Comparison of ENCODE assay signal across 1 cellular context in the genomic region with DNA sequence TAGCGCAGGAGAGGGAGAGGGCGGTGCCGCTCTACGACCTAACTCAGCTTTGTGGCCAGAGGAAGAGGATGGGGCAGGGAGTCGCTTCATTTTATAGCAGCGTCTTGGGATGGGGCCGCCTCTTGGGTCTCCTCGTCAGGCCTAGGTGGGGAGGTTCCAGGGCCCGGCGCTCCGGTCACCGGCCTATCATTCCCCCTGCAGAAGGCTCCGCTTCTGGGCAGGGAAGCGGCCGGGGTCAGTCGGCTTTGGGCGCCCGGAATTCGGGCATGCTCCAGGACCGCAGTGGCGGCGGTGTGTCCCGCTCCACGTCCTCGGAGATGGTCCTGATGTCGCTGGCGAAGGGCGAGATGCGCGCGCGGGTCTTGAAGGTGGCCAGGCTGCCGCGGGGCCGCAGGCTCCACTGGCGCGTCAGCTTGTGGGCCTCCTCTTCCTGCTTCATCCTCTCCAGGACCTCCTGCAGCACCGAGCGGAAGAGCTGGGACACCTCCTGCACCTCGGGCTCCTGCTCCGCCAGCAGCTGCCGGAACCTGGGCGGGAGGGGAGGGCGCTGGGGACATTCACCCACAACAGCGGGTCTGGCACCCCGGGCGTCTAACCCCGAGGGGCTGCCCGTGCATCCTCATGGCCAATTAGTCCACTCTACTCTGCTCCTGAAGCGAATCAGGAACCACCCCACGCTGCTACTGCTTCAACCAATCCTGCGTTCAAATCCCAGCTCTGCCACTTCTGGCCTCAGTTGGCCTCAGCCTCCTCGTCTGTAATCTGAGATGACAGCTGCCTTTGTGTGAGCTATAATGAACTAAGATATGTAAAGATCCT.
TF ChIP-seq lines count a peak whose summit lies in the region.

No MANE protein-coding gene starts in this region.

TF ChIP-seq in WTC11, 78 proteins besides CTCF, POLR2A, EP300 and RAD21:
- TF ChIP-seq RELA (CRISPR knock-in tag; IDR thresholded peaks at IDR 0.05; ENCODE audit: borderline replicate concordance) (no peak), PRRX2 (CRISPR knock-in tag; IDR thresholded peaks at IDR 0.05) (no peak), MXD4 (CRISPR knock-in tag; IDR thresholded peaks at IDR 0.05; ENCODE audit: borderline replicate concordance) (no peak), GTF2I (CRISPR knock-in tag; conservative IDR thresholded peaks at IDR 0.05) (no peak), ZNF121 (CRISPR knock-in tag; IDR thresholded peaks at IDR 0.05) (no peak), ZNF671 (CRISPR knock-in tag; IDR thresholded peaks at IDR 0.05) (no peak), NR2C2 (CRISPR knock-in tag; IDR thresholded peaks at IDR 0.05) (no peak), FOXK1 (CRISPR knock-in tag; IDR thresholded peaks at IDR 0.05) (no peak), ZBTB21 (CRISPR knock-in tag; IDR thresholded peaks at IDR 0.05; ENCODE audit: borderline replicate concordance) (no peak), OVOL2 (CRISPR knock-in tag; IDR thresholded peaks at IDR 0.05; ENCODE audit: borderline replicate concordance) (no peak)
- TF ChIP-seq, protein P1, sequence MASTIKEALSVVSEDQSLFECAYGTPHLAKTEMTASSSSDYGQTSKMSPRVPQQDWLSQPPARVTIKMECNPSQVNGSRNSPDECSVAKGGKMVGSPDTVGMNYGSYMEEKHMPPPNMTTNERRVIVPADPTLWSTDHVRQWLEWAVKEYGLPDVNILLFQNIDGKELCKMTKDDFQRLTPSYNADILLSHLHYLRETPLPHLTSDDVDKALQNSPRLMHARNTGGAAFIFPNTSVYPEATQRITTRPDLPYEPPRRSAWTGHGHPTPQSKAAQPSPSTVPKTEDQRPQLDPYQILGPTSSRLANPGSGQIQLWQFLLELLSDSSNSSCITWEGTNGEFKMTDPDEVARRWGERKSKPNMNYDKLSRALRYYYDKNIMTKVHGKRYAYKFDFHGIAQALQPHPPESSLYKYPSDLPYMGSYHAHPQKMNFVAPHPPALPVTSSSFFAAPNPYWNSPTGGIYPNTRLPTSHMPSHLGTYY (CRISPR knock-in tag; IDR thresholded peaks at IDR 0.05): no peak
- TF ChIP-seq, protein P2, sequence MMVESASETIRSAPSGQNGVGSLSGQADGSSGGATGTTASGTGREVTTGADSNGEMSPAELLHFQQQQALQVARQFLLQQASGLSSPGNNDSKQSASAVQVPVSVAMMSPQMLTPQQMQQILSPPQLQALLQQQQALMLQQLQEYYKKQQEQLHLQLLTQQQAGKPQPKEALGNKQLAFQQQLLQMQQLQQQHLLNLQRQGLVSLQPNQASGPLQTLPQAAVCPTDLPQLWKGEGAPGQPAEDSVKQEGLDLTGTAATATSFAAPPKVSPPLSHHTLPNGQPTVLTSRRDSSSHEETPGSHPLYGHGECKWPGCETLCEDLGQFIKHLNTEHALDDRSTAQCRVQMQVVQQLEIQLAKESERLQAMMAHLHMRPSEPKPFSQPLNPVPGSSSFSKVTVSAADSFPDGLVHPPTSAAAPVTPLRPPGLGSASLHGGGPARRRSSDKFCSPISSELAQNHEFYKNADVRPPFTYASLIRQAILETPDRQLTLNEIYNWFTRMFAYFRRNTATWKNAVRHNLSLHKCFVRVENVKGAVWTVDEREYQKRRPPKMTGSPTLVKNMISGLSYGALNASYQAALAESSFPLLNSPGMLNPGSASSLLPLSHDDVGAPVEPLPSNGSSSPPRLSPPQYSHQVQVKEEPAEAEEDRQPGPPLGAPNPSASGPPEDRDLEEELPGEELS (CRISPR knock-in tag; IDR thresholded peaks at IDR 0.05): no peak
- TF ChIP-seq, protein P3, sequence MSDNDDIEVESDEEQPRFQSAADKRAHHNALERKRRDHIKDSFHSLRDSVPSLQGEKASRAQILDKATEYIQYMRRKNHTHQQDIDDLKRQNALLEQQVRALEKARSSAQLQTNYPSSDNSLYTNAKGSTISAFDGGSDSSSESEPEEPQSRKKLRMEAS (CRISPR knock-in tag; IDR thresholded peaks at IDR 0.05): no peak
TF ChIP-seq in WTC11: peak in this region for 0.
